28 cellular contexts compared by ENCODE assay signal in genomic region chr17:74354561-74354960, GRCh38. TPM values are rescaled to one million over a fixed set of nuclear protein-coding genes. Genes with fewer than 3 reads are reported as not detected.
"Had no signal": no experiment of that assay in that cellular context is flagged by ENCODE, and none has a peak within 500 bp of the region (broad histone marks: within the 10 kb centered on the region; RNA-seq: fewer than 3 reads in every experiment).

No MANE protein-coding gene starts in this region.

- H3K9me3 Mint-ChIP-seq: activated CD4-positive, alpha-beta memory T cell treated with anti-CD3 and anti-CD28 coated beads for 36 hours; activated CD4-positive, alpha-beta T cell treated with anti-CD3 and anti-CD28 coated beads, Interleukin-2, amount 10 ng/mL, durations not matched to agents 24 days and 14 days; activated T-cell treated with anti-CD3 and anti-CD28 coated beads, Interleukin-2, amount 50 U/mL, for 24 hours; activated T-helper 2 cell treated with anti-CD3 and anti-CD28 coated beads, Interferon-gamma antibody, Interleukin-2, Interleukin-4, amounts not matched to agents 10 μg/mL and 5 μg/mL and 100 μg/mL, durations not matched to agents 14 hours and 24 hours and 36 hours; nephron; stimulated activated memory B cell treated with anti-CD40 and anti-IgM and Interleukin-4, amounts not matched to agents 10 μg/mL and 1 μg/mL and 100 μg/mL, for 72 hours; T-helper 1 cell treated with Interleukin-12 subunit alpha and Interleukin-12 subunit beta and Interleukin-4 antibody, amounts not matched to agents 30 μg/mL and 1 μg/mL, for 36 hours had no signal

- H3K27me3 ChIP-seq: ovary had no signal

- H3K4me3 Mint-ChIP-seq: activated CD4-positive, alpha-beta memory T cell treated with anti-CD3 and anti-CD28 coated beads for 36 hours; activated CD4-positive, alpha-beta T cell treated with anti-CD3 and anti-CD28 coated beads, Interleukin-2, amount 10 ng/mL, durations not matched to agents 24 days and 14 days; activated naive CD8-positive, alpha-beta T cell; activated T-cell treated with anti-CD3 and anti-CD28 coated beads, Interleukin-2, amount 50 U/mL, for 24 hours; nephron; stimulated activated memory B cell treated with anti-CD40 and anti-IgM and Interleukin-4, amounts not matched to agents 10 μg/mL and 1 μg/mL and 100 μg/mL, for 72 hours; T-helper 1 cell treated with Interleukin-12 subunit alpha and Interleukin-12 subunit beta and Interleukin-4 antibody, amounts not matched to agents 30 μg/mL and 1 μg/mL, for 36 hours had no signal

- H3K27ac ChIP-seq: body of pancreas, esophagus squamous epithelium, neutrophil, ovary, right lobe of liver, suprapubic skin, tibial artery, upper lobe of right lung, VCaP had no signal

- H3K4me1 Mint-ChIP-seq: nephron; stimulated activated memory B cell treated with anti-CD40 and anti-IgM and Interleukin-4, amounts not matched to agents 10 μg/mL and 1 μg/mL and 100 μg/mL, for 72 hours had no signal

- H3K4me1 ChIP-seq: right lobe of liver, upper lobe of right lung had no signal

- H3K9me3 ChIP-seq: body of pancreas, esophagus squamous epithelium, neutrophil, ovary, right lobe of liver, suprapubic skin, tibial artery, upper lobe of right lung had no signal

- H3K36me3 Mint-ChIP-seq: activated CD4-positive, alpha-beta memory T cell treated with anti-CD3 and anti-CD28 coated beads for 36 hours; activated naive CD8-positive, alpha-beta T cell; stimulated activated memory B cell treated with anti-CD40 and anti-IgM and Interleukin-4, amounts not matched to agents 10 μg/mL and 1 μg/mL and 100 μg/mL, for 72 hours had no signal

- H3K4me3 ChIP-seq: body of pancreas, esophagus squamous epithelium, ovary, right lobe of liver, suprapubic skin, tibial artery, upper lobe of right lung had no signal

- H3K27ac Mint-ChIP-seq: activated CD4-positive, alpha-beta memory T cell treated with anti-CD3 and anti-CD28 coated beads for 36 hours; activated CD4-positive, alpha-beta T cell treated with anti-CD3 and anti-CD28 coated beads, Interleukin-2, amount 10 ng/mL, durations not matched to agents 24 days and 14 days; activated naive CD8-positive, alpha-beta T cell; activated T-cell treated with anti-CD3 and anti-CD28 coated beads, Interleukin-2, amount 50 U/mL, for 24 hours; activated T-helper 2 cell treated with anti-CD3 and anti-CD28 coated beads, Interferon-gamma antibody, Interleukin-2, Interleukin-4, amounts not matched to agents 10 μg/mL and 5 μg/mL and 100 μg/mL, durations not matched to agents 14 hours and 24 hours and 36 hours; nephron; progenitor cell of endocrine pancreas; stimulated activated memory B cell treated with anti-CD40 and anti-IgM and Interleukin-4, amounts not matched to agents 10 μg/mL and 1 μg/mL and 100 μg/mL, for 72 hours; T-helper 1 cell treated with Interleukin-12 subunit alpha and Interleukin-12 subunit beta and Interleukin-4 antibody, amounts not matched to agents 30 μg/mL and 1 μg/mL, for 36 hours had no signal

- DNase-seq: esophagus squamous epithelium, foreskin melanocyte, mammary epithelial cell, ovary had no signal

- ATAC-seq: body of pancreas had no signal

- H3K36me3 ChIP-seq: esophagus squamous epithelium, neutrophil, ovary, right lobe of liver, suprapubic skin, tibial artery, upper lobe of right lung had no signal

RNA-seq across cellular contexts. Expression of gene BTBD17, which starts 7.1 kb away (rescaled TPM):
- total RNA-seq: activated CD4-positive, alpha-beta memory T cell treated with anti-CD3 and anti-CD28 coated beads for 36 hours; activated CD4-positive, alpha-beta T cell treated with anti-CD3 and anti-CD28 coated beads, Interleukin-2, amount 10 ng/mL, durations not matched to agents 24 days and 14 days; activated CD8-positive, alpha-beta memory T cell treated with anti-CD3 and anti-CD28 coated beads for 36 hours; activated T-helper 2 cell treated with anti-CD3 and anti-CD28 coated beads, Interferon-gamma antibody, Interleukin-2, Interleukin-4, amounts not matched to agents 10 μg/mL and 5 μg/mL and 100 μg/mL, durations not matched to agents 14 hours and 24 hours and 36 hours; aorta; esophagus squamous epithelium; left cardiac atrium; liver; mammary epithelial cell; mucosa of gallbladder; ovary; renal cortical epithelial cell; right lobe of liver; skeletal muscle tissue; suprapubic skin; upper lobe of right lung had no signal
- polyA plus RNA-seq: aorta, keratinocyte, liver, mammary epithelial cell, ovary had no signal

RNA-seq across cellular contexts. Expression of gene GPR142, which starts 12.7 kb away (rescaled TPM):
- total RNA-seq: activated CD4-positive, alpha-beta memory T cell treated with anti-CD3 and anti-CD28 coated beads for 36 hours; activated CD4-positive, alpha-beta T cell treated with anti-CD3 and anti-CD28 coated beads, Interleukin-2, amount 10 ng/mL, durations not matched to agents 24 days and 14 days; activated CD8-positive, alpha-beta memory T cell treated with anti-CD3 and anti-CD28 coated beads for 36 hours; activated T-helper 2 cell treated with anti-CD3 and anti-CD28 coated beads, Interferon-gamma antibody, Interleukin-2, Interleukin-4, amounts not matched to agents 10 μg/mL and 5 μg/mL and 100 μg/mL, durations not matched to agents 14 hours and 24 hours and 36 hours; mammary epithelial cell; renal cortical epithelial cell; skeletal muscle tissue; suprapubic skin; upper lobe of right lung had no signal
- polyA plus RNA-seq: aorta, keratinocyte, mammary epithelial cell had no signal

RNA-seq across cellular contexts. Expression of gene KIF19, which starts 28.5 kb away (rescaled TPM):
- total RNA-seq: mammary epithelial cell, renal cortical epithelial cell had no signal
- polyA plus RNA-seq: aorta, keratinocyte, mammary epithelial cell had no signal
